ENCODE assay signal across 1 cellular context in the genomic region with DNA sequence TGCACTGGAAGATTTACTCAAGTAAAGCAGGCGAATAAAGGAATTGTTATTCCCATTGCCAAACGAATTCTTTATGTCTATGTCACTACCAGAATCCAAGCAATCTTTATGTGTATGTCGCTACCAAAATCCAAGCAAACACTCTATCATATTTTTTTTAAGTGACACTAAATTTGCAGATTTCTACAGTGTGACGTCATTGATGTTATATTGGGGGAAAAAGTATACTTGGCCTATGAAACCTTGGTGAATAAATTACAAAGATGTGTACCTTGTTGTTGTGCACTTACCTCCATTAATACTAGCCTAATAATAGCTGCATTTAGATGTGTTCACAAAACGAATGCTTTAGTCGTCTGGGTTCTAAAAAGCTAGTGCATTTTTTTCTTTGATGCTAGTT.
TF ChIP-seq lines count a peak whose summit lies in the region.

No MANE protein-coding gene starts in this region.

TF ChIP-seq in GM12878, 131 proteins besides CTCF, POLR2A, EP300 and RAD21:
- TF ChIP-seq NR2C2 (IDR thresholded peaks at IDR 0.05; ENCODE audit: borderline replicate concordance, control insufficient read depth, insufficient read length, low read depth): no peak
- TF ChIP-seq ATF7 (IDR thresholded peaks at IDR 0.05; ENCODE audit: low read depth): peak; percentile 79
